Comparison of ENCODE assay signal across 2 cellular contexts in the genomic region with DNA sequence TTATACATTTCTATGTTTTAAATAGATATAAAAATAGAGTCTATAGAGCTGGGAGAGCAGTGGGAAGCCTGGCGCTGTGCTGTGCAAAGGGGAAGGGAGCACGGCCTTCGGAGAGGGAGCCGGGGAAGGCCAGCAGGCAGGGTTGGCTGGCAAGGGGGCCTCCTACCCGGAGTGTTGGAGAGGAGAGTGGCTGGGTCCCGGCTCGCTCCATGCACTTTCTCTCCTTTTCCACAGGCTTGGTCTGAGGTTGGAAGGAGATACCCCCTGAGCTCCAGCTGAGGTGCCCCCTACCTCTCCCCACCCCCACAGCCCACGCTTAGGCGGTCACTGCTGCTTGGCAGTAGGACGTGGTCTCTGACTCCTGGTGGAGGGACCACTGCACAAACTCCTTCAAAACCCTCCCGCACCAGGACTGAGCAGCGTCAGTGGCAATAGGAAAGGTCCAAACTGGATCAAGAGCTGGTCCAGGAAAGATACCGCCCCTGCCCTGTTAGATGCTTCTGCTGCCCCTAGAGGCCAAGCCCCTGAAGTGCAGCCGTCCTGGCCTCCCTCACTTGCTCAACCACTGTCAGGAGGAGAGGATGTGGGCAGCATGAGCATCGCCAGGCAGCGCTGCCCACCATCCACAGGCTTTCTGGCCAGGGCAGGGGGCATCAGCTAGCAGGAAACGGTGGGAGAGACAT.
TF ChIP-seq lines count a peak whose summit lies in the region.

No MANE protein-coding gene starts in this region.

TF ChIP-seq in HEK293, 187 proteins besides CTCF, POLR2A, EP300 and RAD21:
- TF ChIP-seq ZNF621 (tag by site-specific recombination; IDR thresholded peaks at IDR 0.05) (no peak), ZFHX2 (tag by site-specific recombination; conservative IDR thresholded peaks at IDR 0.05) (peak; percentile 16; the same call in 1 of the 2 replicates), EGR2 (tag by site-specific recombination; IDR thresholded peaks at IDR 0.05; ENCODE audit: low read depth) (peak; percentile 41)

TF ChIP-seq in H1, 55 proteins besides CTCF, POLR2A, EP300 and RAD21:
- TF ChIP-seq BCL11A (IDR thresholded peaks at IDR 0.05; ENCODE audit: low read depth in 2 of 2, low read length in 2 of 2) (no peak), CEBPB (IDR thresholded peaks at IDR 0.05; ENCODE audit: low read depth, low read length) (peak; percentile 31; the same call in 1 of the 2 replicates)
